ENCODE assay signal across 15 cellular contexts in genomic region chr3:131553495-131554247, GRCh38. TPM values are rescaled to one million over a fixed set of nuclear protein-coding genes. Genes with fewer than 3 reads are reported as not detected.
DNase-seq lines count a peak whose midpoint lies in the region; ATAC-seq, FAIRE-seq and TF ChIP-seq lines count a peak whose summit lies in the region.
"Had no signal": no experiment of that assay in that cellular context is flagged by ENCODE, and none has a peak within 500 bp of the region (broad histone marks: within the 10 kb centered on the region; RNA-seq: fewer than 3 reads in every experiment).

No MANE protein-coding gene starts in this region.

- no peak for TF ChIP-seq CTCF in D721Med (IDR thresholded peaks at IDR 0.05; ENCODE audit: insufficient read depth, missing control alignments)

- FAIRE-seq in GM12891 (lab: Jason Lieb, UNC) (peak; percentile 87), D721Med (lab: Jason Lieb, UNC) (no peak)
- FAIRE-seq: G401.6 had no signal

- no peak for TF ChIP-seq POLR2A in GM12891 (IDR thresholded peaks at IDR 0.05; ENCODE audit: low read depth, low read length)

- ATAC-seq in GM19372 (IDR thresholded peaks at IDR 0.05; ENCODE audit: low read depth, unreplicated experiment) (peak; percentile 69), HG02759 (IDR thresholded peaks at IDR 0.05; ENCODE audit: unreplicated experiment) (peak; percentile 86), HG03439 (IDR thresholded peaks at IDR 0.05; ENCODE audit: unreplicated experiment) (peak; percentile 88)
- ATAC-seq: heart right ventricle, psoas muscle, T-helper 17 cell had no signal

- DNase-seq in GM12891 (ENCODE audit: insufficient read length, low spot score) (peak; percentile 6), D721Med (ENCODE audit: insufficient read length, low spot score) (no peak), GF-D8 (lab: John Stamatoyannopoulos, UW) (no peak), NCI-H510A treated with DMSO at 0.1 percent for 48 hours (lab: John Stamatoyannopoulos, UW) (no peak), SHP77 treated with DMSO at 0.1 percent for 48 hours (lab: John Stamatoyannopoulos, UW) (no peak)
- DNase-seq: anterior cingulate cortex, heart right ventricle, mesenchymal stem cell, MV-4-11, psoas muscle, T-helper 17 cell had no signal

TF ChIP-seq in GM12891, 5 proteins besides CTCF, POLR2A, EP300 and RAD21:
- TF ChIP-seq POLR2AphosphoS5 (IDR thresholded peaks at IDR 0.05; ENCODE audit: low read depth, low read length) = no peak
- TF ChIP-seq SPI1 (IDR thresholded peaks at IDR 0.05; ENCODE audit: low read depth, low read length) = peak; percentile 54; the same call in 1 of the 2 replicates

RNA-seq across cellular contexts. Expression of gene MRPL3, which starts 50.9 kb away (rescaled TPM):
- 95.4 TPM for polyA plus RNA-seq in GM12891 (2012; ENCODE audit: low read depth, missing spikeins)
